10 cellular contexts compared by ENCODE assay signal in the genomic region with DNA sequence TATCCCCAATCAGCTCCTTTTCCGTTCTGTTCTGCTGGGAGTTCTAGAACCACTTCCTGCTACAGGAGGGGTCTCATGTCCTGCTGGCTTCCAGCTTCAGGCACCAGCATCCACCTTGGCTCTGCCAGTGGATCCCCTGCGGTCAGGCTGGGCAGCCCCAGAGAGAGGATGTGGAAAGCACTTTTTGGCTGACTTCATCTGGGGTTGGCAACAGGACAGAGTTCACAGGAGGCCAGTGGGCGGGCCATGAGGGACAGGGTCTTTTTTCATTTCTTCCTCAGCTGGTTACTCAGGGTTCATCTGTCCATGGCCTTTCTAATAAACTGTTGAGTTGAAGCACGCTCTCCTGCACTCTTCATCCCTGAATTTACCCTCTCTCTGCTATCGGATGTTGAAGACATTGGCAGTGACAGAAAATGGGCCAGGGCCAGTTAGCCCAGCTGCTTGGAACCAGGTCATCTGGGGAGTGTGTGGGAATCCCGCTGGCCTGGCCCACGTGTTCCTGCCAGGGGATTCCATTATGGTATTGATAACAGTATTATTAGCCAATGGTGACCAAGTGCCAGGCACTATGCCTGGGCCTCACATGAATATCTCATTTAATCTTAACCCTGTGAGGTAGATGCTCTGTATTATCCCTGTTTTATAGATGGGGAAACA. TPM values are rescaled to one million over a fixed set of nuclear protein-coding genes. Genes with fewer than 3 reads are reported as not detected.
DNase-seq lines count a peak whose midpoint lies in the region; ATAC-seq and TF ChIP-seq lines count a peak whose summit lies in the region.
"Had no signal": no experiment of that assay in that cellular context is flagged by ENCODE, and none has a peak within 500 bp of the region (broad histone marks: within the 10 kb centered on the region; RNA-seq: fewer than 3 reads in every experiment).

No MANE protein-coding gene starts in this region.

- peak overlapping the region; percentile 43 for H3K27ac Mint-ChIP-seq in T-helper 17 cell

- H3K9me3 ChIP-seq in T-helper 17 cell (ENCODE audit: control insufficient read depth, low read length, poor library complexity, severe bottlenecking): no peaks in the 10 kb centered on the region
- H3K9me3 ChIP-seq in psoas muscle: no peaks in the 10 kb centered on the region

- H3K36me3 ChIP-seq in psoas muscle (ENCODE audit: insufficient read depth in 1 of 2, low read depth in 1 of 2): no peaks in the 10 kb centered on the region

- TF ChIP-seq CTCF in psoas muscle (IDR thresholded peaks at IDR 0.05): no peak
- TF ChIP-seq CTCF in GM20000 (IDR thresholded peaks at IDR 0.05; ENCODE audit: extremely low read depth, missing control alignments): no peak

- peaks cover 6% of the 10 kb centered on the region for H3K36me3 Mint-ChIP-seq in T-helper 17 cell (ENCODE audit: low read depth)

- ATAC-seq in T-helper 17 cell (no peak), psoas muscle (peak; percentile 36 to 44 (median 40)), HG03565 (IDR thresholded peaks at IDR 0.05; ENCODE audit: unreplicated experiment) (no peak), GM19452 (IDR thresholded peaks at IDR 0.05; ENCODE audit: unreplicated experiment) (no peak)

- in situ Hi-C loops in G401 (cut with HindIII; ENCODE audit: low sequenced_read_pairs): no loop called here

- DNase-seq in G401 (ENCODE audit: low spot score) (peak; percentile 7), T-helper 17 cell (no peak), globus pallidus (ENCODE audit: low spot score) (peak; percentile 47), psoas muscle (peak; percentile 39 to 61), DMS79 treated with DMSO at 0.1 percent for 48 hours (lab: John Stamatoyannopoulos, UW) (no peak), GM20000 (ENCODE audit: low spot score) (no peak)
- DNase-seq: MM.1S, NCI-H82 had no signal

- intact Hi-C loops in psoas muscle (cut with DNase I): no loop called here

- H3K27me3 Mint-ChIP-seq in T-helper 17 cell: no peaks in the 10 kb centered on the region

- WGBS in psoas muscle, 3 donors: 6 to 16% (median 11%) methylated on average over 7 of the region's 7 CpGs

- no peaks in the 10 kb centered on the region for H3K4me1 ChIP-seq in psoas muscle

- no peaks in the 10 kb centered on the region for H3K27me3 ChIP-seq in psoas muscle (ENCODE audit: insufficient read depth in 3 of 3, low read length in 2 of 3)

- no peak overlapping the region for H3K4me3 Mint-ChIP-seq in T-helper 17 cell

- no peak overlapping the region for H3K27ac ChIP-seq in psoas muscle

- H3K4me3 ChIP-seq in psoas muscle: no peak overlapping the region

- peaks cover 21% of the 10 kb centered on the region for H3K4me1 Mint-ChIP-seq in T-helper 17 cell

RNA-seq across cellular contexts. Expression of gene RPS6KA1, which starts 45.3 kb away (rescaled TPM):
- total RNA-seq in G401 (2014; rRNA removed; shearing (Covaris generic)): 254 and 296 TPM in 2 replicates
- total RNA-seq in T-helper 17 cell (10 to 100 TPM; 76.3 to 98.0 TPM), psoas muscle (1 to 10 TPM; 2.5 to 3.0 (median 2.7) TPM)
- 1 to 10 TPM in 2 of 3 donors, under 1 TPM in 1; 0.88 to 1.8 (median 1.3) TPM for polyA plus RNA-seq in psoas muscle

Comparison
In these comparisons a context has a peak if more than half of its experiments do, and no peak if none do; other contexts are left out.
1. DNase-seq: peak in G401 (single experiment), globus pallidus (single experiment) and psoas muscle (2 of 2); none in T-helper 17 cell (0 of 3), DMS79 treated with DMSO at 0.1 percent for 48 hours (single experiment) and GM20000 (single experiment).
2. ATAC-seq: peak in psoas muscle (4 of 4); none in T-helper 17 cell (single experiment), HG03565 (single experiment) and GM19452 (single experiment).
3. RNA of gene RPS6KA1, which starts 45.3 kb away (total RNA-seq): 254 to 296 TPM in G401 and 76.3 to 98.0 TPM in T-helper 17 cell; 2.5 to 3.0 TPM in psoas muscle; every median in the first group is over 10 times any median in the second.